In the genomic region with DNA sequence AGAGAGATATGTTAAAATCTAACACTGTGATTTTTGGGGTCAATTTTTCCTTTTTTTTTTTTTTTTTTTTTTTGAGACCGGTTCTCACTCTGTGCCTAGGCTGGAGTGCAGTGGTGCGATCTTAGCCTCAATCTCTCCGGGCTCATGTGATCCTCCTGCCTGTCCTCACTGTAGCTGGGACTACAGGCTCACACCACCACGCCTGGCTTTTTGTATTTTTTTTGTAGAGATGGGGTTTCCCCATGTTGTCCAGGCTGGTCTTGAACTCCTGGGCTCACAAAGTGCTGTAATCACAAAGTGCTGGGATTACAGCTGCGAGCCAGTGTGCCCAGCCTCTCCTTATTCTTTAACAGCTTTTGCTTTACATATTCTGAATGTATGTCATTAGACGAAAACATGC, we compare ENCODE assay signal across 24 cellular contexts. TPM values are rescaled to one million over a fixed set of nuclear protein-coding genes. Genes with fewer than 3 reads are reported as not detected.
DNase-seq lines count a peak whose midpoint lies in the region; FAIRE-seq and TF ChIP-seq lines count a peak whose summit lies in the region.
"Had no signal": no experiment of that assay in that cellular context is flagged by ENCODE, and none has a peak within 500 bp of the region (broad histone marks: within the 10 kb centered on the region; RNA-seq: fewer than 3 reads in every experiment).

No MANE protein-coding gene starts in this region.

- no peak for TF ChIP-seq EP300 in stomach (IDR thresholded peaks at IDR 0.05)

- peaks cover 36% of the 10 kb centered on the region for H3K27me3 Mint-ChIP-seq in activated T-helper 1 cell treated with anti-CD3 and anti-CD28 coated beads, Interleukin-12 subunit alpha, Interleukin-12 subunit beta, Interleukin-2, Interleukin-4 antibody, amounts not matched to agents 30 ng/mL and 10 ng/mL and 1 ng/mL, durations not matched to agents 14 hours and 24 hours and 36 hours (ENCODE audit: insufficient read depth)

- H3K4me1 Mint-ChIP-seq in activated T-helper 1 cell treated with anti-CD3 and anti-CD28 coated beads, Interleukin-12 subunit alpha, Interleukin-12 subunit beta, Interleukin-2, Interleukin-4 antibody, amounts not matched to agents 30 ng/mL and 10 ng/mL and 1 ng/mL, durations not matched to agents 14 hours and 24 hours and 36 hours (ENCODE audit: low read depth) = peaks cover 26% of the 10 kb centered on the region

- peak overlapping the region; percentile 47 for H2AFZ ChIP-seq in OCI-LY3 (ENCODE audit: low read depth, low read length)
- H2AFZ ChIP-seq: parathyroid adenoma had no signal

- H3K9me3 ChIP-seq in OCI-LY3 (ENCODE audit: insufficient read depth, low read length) (no peaks in the 10 kb centered on the region), kidney (ENCODE audit: control insufficient read depth in 1 of 2, low read length in 2 of 2) (no peaks in the 10 kb centered on the region), stomach (no peaks in the 10 kb centered on the region)
- H3K9me3 ChIP-seq: adrenal gland, tibial nerve had no signal

- H3K4me3 ChIP-seq in OCI-LY3 (ENCODE audit: low read length) (peak overlapping the region; percentile 46; the same call in 1 of the 2 replicates), kidney (ENCODE audit: low read length in 2 of 2) (peak overlapping the region; percentile 43 to 86), stomach (no peak overlapping the region)
- H3K4me3 ChIP-seq: adrenal gland, cardiac muscle cell, tibial nerve had no signal

- peak; percentile 31 for FAIRE-seq in GM12891 (lab: Jason Lieb, UNC)
- no peak for FAIRE-seq in kidney (lab: Jason Lieb, UNC)
- FAIRE-seq: islet of Langerhans had no signal

- no peak for TF ChIP-seq POLR2A in GM12891 (IDR thresholded peaks at IDR 0.05; ENCODE audit: low read depth, low read length)
- no peak for TF ChIP-seq POLR2A in stomach (IDR thresholded peaks at IDR 0.05)

- no peak overlapping the region for H3K4me3 Mint-ChIP-seq in activated T-helper 1 cell treated with anti-CD3 and anti-CD28 coated beads, Interleukin-12 subunit alpha, Interleukin-12 subunit beta, Interleukin-2, Interleukin-4 antibody, amounts not matched to agents 30 ng/mL and 10 ng/mL and 1 ng/mL, durations not matched to agents 14 hours and 24 hours and 36 hours
- H3K4me3 Mint-ChIP-seq: activated CD4-positive, alpha-beta T cell treated with anti-CD3 and anti-CD28 coated beads, Interleukin-2, amount 10 ng/mL, durations not matched to agents 24 days and 14 days had no signal

- H3K4me1 ChIP-seq in OCI-LY3 (ENCODE audit: low read length) = peaks cover 37% of the 10 kb centered on the region
- H3K4me1 ChIP-seq in kidney (ENCODE audit: control insufficient read depth in 1 of 2, insufficient read depth in 1 of 2, low read depth in 1 of 2, low read length in 2 of 2) = peaks cover 6 to 13% of the 10 kb centered on the region in 2 donors
- H3K4me1 ChIP-seq in stomach = peaks cover 10 to 52% (median 36%) of the 10 kb centered on the region in 4 donors
- H3K4me1 ChIP-seq: parathyroid adenoma had no signal

- H3K9ac ChIP-seq in OCI-LY3 (ENCODE audit: low read length) (peak overlapping the region; percentile 57), kidney (ENCODE audit: low read length in 2 of 2) (no peak overlapping the region)
- H3K9ac ChIP-seq: parathyroid adenoma had no signal

- intact Hi-C loops in kidney (cut with DNase I) = no loop called here
- intact Hi-C loops in stomach (cut with DNase I; ENCODE audit: low total_unique reads) = no loop called here
- intact Hi-C loops in activated T-helper 1 cell treated with anti-CD3 and anti-CD28 coated beads, Interleukin-12 subunit alpha, Interleukin-12 subunit beta, Interleukin-2, Interleukin-4 antibody, amounts not matched to agents 30 ng/mL and 10 ng/mL and 1 ng/mL, durations not matched to agents 14 hours and 24 hours and 36 hours (cut with micrococcal nuclease) = no loop called here

- no peak overlapping the region for H3K27ac Mint-ChIP-seq in activated T-helper 1 cell treated with anti-CD3 and anti-CD28 coated beads, Interleukin-12 subunit alpha, Interleukin-12 subunit beta, Interleukin-2, Interleukin-4 antibody, amounts not matched to agents 30 ng/mL and 10 ng/mL and 1 ng/mL, durations not matched to agents 14 hours and 24 hours and 36 hours
- H3K27ac Mint-ChIP-seq: activated CD4-positive, alpha-beta T cell treated with anti-CD3 and anti-CD28 coated beads, Interleukin-2, amount 10 ng/mL, durations not matched to agents 24 days and 14 days; naive thymus-derived CD4-positive, alpha-beta T cell had no signal

- H3K27ac ChIP-seq in OCI-LY3 (ENCODE audit: low read length) = peak overlapping the region; percentile 94
- no peak overlapping the region for H3K27ac ChIP-seq in kidney (ENCODE audit: low read depth in 2 of 2, low read length in 2 of 2)
- H3K27ac ChIP-seq in stomach = peak overlapping the region in 4 of 5 donors; percentile 6 to 87 (median 40)
- H3K27ac ChIP-seq: cardiac muscle cell, parathyroid adenoma had no signal

- no peak for TF ChIP-seq CTCF in OCI-LY3 (IDR thresholded peaks at IDR 0.05; ENCODE audit: low read depth, low read length)
- no peak for TF ChIP-seq CTCF in kidney (IDR thresholded peaks at IDR 0.05; ENCODE audit: borderline replicate concordance, extremely low read depth, insufficient read depth)
- TF ChIP-seq CTCF in stomach (IDR thresholded peaks at IDR 0.05) = no peak

- H3K27me3 ChIP-seq in OCI-LY3 (ENCODE audit: low read depth, low read length) = no peaks in the 10 kb centered on the region
- H3K27me3 ChIP-seq in stomach = peaks cover 0 to 14% (median 13%) of the 10 kb centered on the region in 3 donors
- H3K27me3 ChIP-seq: adrenal gland, tibial nerve had no signal

- peaks cover 8% of the 10 kb centered on the region for H3K36me3 Mint-ChIP-seq in activated T-helper 1 cell treated with anti-CD3 and anti-CD28 coated beads, Interleukin-12 subunit alpha, Interleukin-12 subunit beta, Interleukin-2, Interleukin-4 antibody, amounts not matched to agents 30 ng/mL and 10 ng/mL and 1 ng/mL, durations not matched to agents 14 hours and 24 hours and 36 hours (ENCODE audit: low read depth)

- H3K4me2 ChIP-seq in OCI-LY3 (ENCODE audit: low read length) = peak overlapping the region; percentile 66

- H3K9me3 Mint-ChIP-seq in activated T-helper 1 cell treated with anti-CD3 and anti-CD28 coated beads, Interleukin-12 subunit alpha, Interleukin-12 subunit beta, Interleukin-2, Interleukin-4 antibody, amounts not matched to agents 30 ng/mL and 10 ng/mL and 1 ng/mL, durations not matched to agents 14 hours and 24 hours and 36 hours = no peaks in the 10 kb centered on the region

- H3K36me3 ChIP-seq in OCI-LY3 (replicated peaks; ENCODE audit: low read depth, low read length) (no peaks in the 10 kb centered on the region), kidney (ENCODE audit: control insufficient read depth in 1 of 2, insufficient read depth in 2 of 2, low read length in 2 of 2) (peaks cover 0 to 7% of the 10 kb centered on the region in 2 donors), stomach (no peaks in the 10 kb centered on the region)
- H3K36me3 ChIP-seq: adrenal gland, cardiac muscle cell, tibial nerve had no signal

- H4K20me1 ChIP-seq in OCI-LY3 (ENCODE audit: insufficient read depth, low read length) = no peaks in the 10 kb centered on the region

- WGBS in stomach, 5 donors = 77 to 84% (median 81%) methylated on average over 6 of the region's 6 CpGs

- DNase-seq in GM12891 (ENCODE audit: insufficient read length, low spot score) (no peak), kidney (no peak), stomach (no peak), hippocampal formation (lab: John Stamatoyannopoulos, UW) (no peak)
- DNase-seq in activated T-helper 1 cell treated with anti-CD3 and anti-CD28 coated beads, Interleukin-12 subunit alpha, Interleukin-12 subunit beta, Interleukin-2, Interleukin-4 antibody, amounts not matched to agents 30 ng/mL and 10 ng/mL and 1 ng/mL, durations not matched to agents 14 hours and 24 hours and 36 hours (ENCODE audit: low spot score) = no peak
- DNase-seq in activated CD8-positive, alpha-beta memory T cell treated with anti-CD3 and anti-CD28 coated beads for 24 hours = no peak
- DNase-seq: activated CD4-positive, alpha-beta T cell treated with anti-CD3 and anti-CD28 coated beads, Interleukin-2, amount 10 ng/mL, durations not matched to agents 24 days and 14 days; activated gamma-delta T cell; adrenal gland; DMS79; KBM-7; naive thymus-derived CD4-positive, alpha-beta T cell; NCI-H1694 treated with DMSO at 0.1 percent for 48 hours; SHP77 treated with DMSO at 0.1 percent for 48 hours; stimulated activated naive CD4-positive, alpha-beta T cell; T-helper 1 cell had no signal

- H3K79me2 ChIP-seq in OCI-LY3 (ENCODE audit: low read length) = no peaks in the 10 kb centered on the region
- H3K79me2 ChIP-seq: parathyroid adenoma had no signal

TF ChIP-seq in GM12891, 5 proteins besides CTCF, POLR2A, EP300 and RAD21:
- no peak for TF ChIP-seq POU2F2 (IDR thresholded peaks at IDR 0.05; ENCODE audit: low read depth, low read length)
- TF ChIP-seq SPI1 (IDR thresholded peaks at IDR 0.05; ENCODE audit: low read depth, low read length) = no peak
- TF ChIP-seq PAX5 (IDR thresholded peaks at IDR 0.05; ENCODE audit: insufficient read depth, low read length, severe bottlenecking) = no peak
TF ChIP-seq in GM12891: peak in this region for 0.

RNA-seq across cellular contexts. Expression of a gene that starts 2.9 kb away (rescaled TPM):
- 17.0 TPM for polyA plus RNA-seq in GM12891 (2012; ENCODE audit: low read depth, missing spikeins)
- total RNA-seq in kidney = 16.2 TPM
- 57.2 TPM for polyA plus RNA-seq in kidney (ENCODE audit: insufficient read depth, low read depth, low replicate concordance)
- total RNA-seq in stomach = 10 to 100 TPM in 1 of 5 donors, 1 to 10 TPM in 1, under 1 TPM in 1, not detected in 2; 0.89 to 18.5 (median 6.8) TPM
- polyA plus RNA-seq in stomach = 10 to 100 TPM in 2 of 3 donors, 1 to 10 TPM in 1; 4.0 to 23.5 (median 22.8) TPM
- 0.37 and 0.86 TPM in 2 replicates for total RNA-seq in activated T-helper 1 cell treated with anti-CD3 and anti-CD28 coated beads, Interleukin-12 subunit alpha, Interleukin-12 subunit beta, Interleukin-2, Interleukin-4 antibody, amounts not matched to agents 30 ng/mL and 10 ng/mL and 1 ng/mL, durations not matched to agents 14 hours and 24 hours and 36 hours
- total RNA-seq: dermis blood vessel endothelial cell, lung microvascular endothelial cell, OCI-LY7 had no signal

RNA-seq across cellular contexts. Expression of a gene that starts 31.3 kb away (rescaled TPM):
- 2.6 TPM for polyA plus RNA-seq in GM12891 (2012; ENCODE audit: low read depth, missing spikeins)
- 2.5 TPM for total RNA-seq in kidney
- polyA plus RNA-seq in kidney (ENCODE audit: insufficient read depth, low read depth, low replicate concordance) = 5.4 TPM
- 1 to 10 TPM in 3 of 5 donors, not detected in 2; 1.2 to 7.8 (median 1.3) TPM for total RNA-seq in stomach
- polyA plus RNA-seq in stomach = 1 to 10 TPM in 2 of 3 donors, under 1 TPM in 1; 0.46 to 2.0 (median 1.8) TPM
- 0.12 and 0.21 TPM in 2 replicates for total RNA-seq in activated T-helper 1 cell treated with anti-CD3 and anti-CD28 coated beads, Interleukin-12 subunit alpha, Interleukin-12 subunit beta, Interleukin-2, Interleukin-4 antibody, amounts not matched to agents 30 ng/mL and 10 ng/mL and 1 ng/mL, durations not matched to agents 14 hours and 24 hours and 36 hours
- total RNA-seq: dermis blood vessel endothelial cell, lung microvascular endothelial cell, OCI-LY7 had no signal

Comparison
In these comparisons a context has a peak if more than half of its experiments do, and no peak if none do; other contexts are left out.
1. H3K27ac ChIP-seq: peak in OCI-LY3 (single experiment) and stomach (4 of 5); none in kidney (0 of 2).
2. H3K4me3 ChIP-seq: peak in OCI-LY3 (single experiment) and kidney (2 of 2); none in stomach (0 of 4).